Comparison of ENCODE assay signal across 1 cellular context in genomic region chr12:48957141-48958048, GRCh38.
TF ChIP-seq lines count a peak whose summit lies in the region.

Gene ARF3, minus strand, starts transcription at chr12:48957487. Its CDS starts 16,392 bp downstream, at chr12:48941095.

TF ChIP-seq in K562, 482 proteins besides CTCF, POLR2A, EP300 and RAD21 (continued from another document and continues in another):
- no peak for TF ChIP-seq HINFP (tag; conservative IDR thresholded peaks at IDR 0.05; ENCODE audit: low read depth)
- TF ChIP-seq YBX1 (IDR thresholded peaks at IDR 0.05), result no peak
- no peak for TF ChIP-seq ID3 (CRISPR knock-in tag; IDR thresholded peaks at IDR 0.05)
- TF ChIP-seq ID3 (tag; IDR thresholded peaks at IDR 0.05), result no peak
- TF ChIP-seq RBM22 (IDR thresholded peaks at IDR 0.05; ENCODE audit: low read depth, low read length, poor library complexity, severe bottlenecking), result no peak
- peak; percentile 30 for TF ChIP-seq CHD4 (IDR thresholded peaks at IDR 0.05; ENCODE audit: insufficient read depth, insufficient replicate concordance, low read depth, low read length, poor library complexity, severe bottlenecking)
- TF ChIP-seq L3MBTL2 (IDR thresholded peaks at IDR 0.05), result no peak
- TF ChIP-seq ZBTB1 (CRISPR knock-in tag; IDR thresholded peaks at IDR 0.05; ENCODE audit: borderline replicate concordance, low read depth), result no peak
- TF ChIP-seq ZNF639 (CRISPR knock-in tag; conservative IDR thresholded peaks at IDR 0.05 in 1 of 2, IDR thresholded peaks at IDR 0.05 in 1 of 2), result no peak
- TF ChIP-seq GTF2A2 (tag; IDR thresholded peaks at IDR 0.05), result no peak
- TF ChIP-seq MECOM (CRISPR knock-in tag; IDR thresholded peaks at IDR 0.05), result no peak
- no peak for TF ChIP-seq TCF7L2 (IDR thresholded peaks at IDR 0.05; ENCODE audit: low read depth, low read length)
- TF ChIP-seq RAD51 (IDR thresholded peaks at IDR 0.05; ENCODE audit: borderline replicate concordance, low read depth), result no peak
- TF ChIP-seq ZNF764 (CRISPR knock-in tag; IDR thresholded peaks at IDR 0.05; ENCODE audit: low read depth), result no peak
- TF ChIP-seq ZNF609 (CRISPR knock-in tag; IDR thresholded peaks at IDR 0.05; ENCODE audit: borderline replicate concordance), result no peak
- TF ChIP-seq TBL1XR1 (IDR thresholded peaks at IDR 0.05; ENCODE audit: low read length in 2 of 2), result no peak; a peak in 1 of 4 replicates
- TF ChIP-seq TCFL5 (CRISPR knock-in tag; conservative IDR thresholded peaks at IDR 0.05), result no peak
- no peak for TF ChIP-seq ZNF408 (CRISPR knock-in tag; IDR thresholded peaks at IDR 0.05; ENCODE audit: low read depth)
- TF ChIP-seq POLR3G (IDR thresholded peaks at IDR 0.05; ENCODE audit: extremely low read depth, insufficient read length, insufficient replicate concordance), result no peak
- peak; percentile 80 for TF ChIP-seq GABPA (tag; conservative IDR thresholded peaks at IDR 0.05; ENCODE audit: low read depth)
- TF ChIP-seq MEF2A (IDR thresholded peaks at IDR 0.05; ENCODE audit: control insufficient read depth, low read depth, low read length), result no peak
- no peak for TF ChIP-seq SP2 (IDR thresholded peaks at IDR 0.05; ENCODE audit: extremely low read depth, low read depth, low read length, poor library complexity, severe bottlenecking)
- TF ChIP-seq RBM17 (IDR thresholded peaks at IDR 0.05; ENCODE audit: borderline replicate concordance, low read depth, low read length), result no peak
- no peak for TF ChIP-seq ZNF407 (IDR thresholded peaks at IDR 0.05; ENCODE audit: low read depth)
- no peak for TF ChIP-seq RNF2 (IDR thresholded peaks at IDR 0.05)
- peak; percentile 53 for TF ChIP-seq TBP (optimal IDR thresholded peaks at IDR 0.05; ENCODE audit: low read depth, low read length)
- no peak for TF ChIP-seq ESRRB (CRISPR knock-in tag; IDR thresholded peaks at IDR 0.05; ENCODE audit: borderline replicate concordance)
- peak; percentile 7; the same call in 1 of the 2 replicates for TF ChIP-seq MTA3 (IDR thresholded peaks at IDR 0.05; ENCODE audit: borderline replicate concordance)
- TF ChIP-seq MTA2 (IDR thresholded peaks at IDR 0.05; ENCODE audit: low read depth), result no peak
- TF ChIP-seq RFX1 (IDR thresholded peaks at IDR 0.05), result peak; percentile 95
- no peak for TF ChIP-seq ZNF586 (CRISPR knock-in tag; conservative IDR thresholded peaks at IDR 0.05)
- TF ChIP-seq JUN (IDR thresholded peaks at IDR 0.05; ENCODE audit: borderline replicate concordance, low read depth, low read length), result no peak
- no peak for TF ChIP-seq JUN (CRISPR knock-in tag; IDR thresholded peaks at IDR 0.05; ENCODE audit: borderline replicate concordance)
- no peak for TF ChIP-seq HDAC8 (tag; IDR thresholded peaks at IDR 0.05)
- TF ChIP-seq NCOA4 (IDR thresholded peaks at IDR 0.05; ENCODE audit: partially characterized antibody), result no peak
- TF ChIP-seq STAT6 (CRISPR knock-in tag; IDR thresholded peaks at IDR 0.05), result no peak
- TF ChIP-seq ZFP30 (CRISPR knock-in tag; IDR thresholded peaks at IDR 0.05; ENCODE audit: borderline replicate concordance), result no peak
- peak; percentile 59 for TF ChIP-seq ASH1L (IDR thresholded peaks at IDR 0.05; ENCODE audit: borderline replicate concordance, low read depth, partially characterized antibody)
- peak; percentile 67; the same call in 1 of the 2 replicates for TF ChIP-seq CXXC5 (CRISPR knock-in tag; IDR thresholded peaks at IDR 0.05)
- no peak for TF ChIP-seq TAF9B (IDR thresholded peaks at IDR 0.05; ENCODE audit: partially characterized antibody)
- TF ChIP-seq ELK3 (CRISPR knock-in tag; IDR thresholded peaks at IDR 0.05), result no peak
- TF ChIP-seq TAF15 (IDR thresholded peaks at IDR 0.05; ENCODE audit: low read depth, low read length), result no peak
- no peak for TF ChIP-seq ZNF277 (CRISPR knock-in tag; IDR thresholded peaks at IDR 0.05; ENCODE audit: borderline replicate concordance)
